28 cellular contexts compared by ENCODE assay signal in the genomic region with DNA sequence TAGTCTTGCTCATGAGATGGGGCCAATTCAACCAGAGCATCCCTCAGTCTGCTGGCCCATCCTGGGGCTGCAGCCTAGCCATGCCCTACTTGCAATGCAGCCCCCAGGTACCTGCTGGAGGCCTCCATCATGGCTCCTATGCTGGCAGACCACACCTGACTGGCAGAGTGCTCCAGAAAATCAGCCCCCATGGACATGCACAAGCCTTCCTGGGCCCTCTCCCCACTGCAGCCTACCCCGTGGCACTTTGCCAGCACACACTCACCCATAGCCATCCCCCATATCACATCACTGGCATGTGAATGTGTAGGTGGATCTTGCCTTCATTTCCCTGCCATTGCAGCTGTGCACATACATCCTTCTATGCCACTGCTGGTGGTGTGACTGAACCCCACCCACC.
"Had no signal": no experiment of that assay in that cellular context is flagged by ENCODE, and none has a peak within 500 bp of the region (broad histone marks: within the 10 kb centered on the region; RNA-seq: fewer than 3 reads in every experiment).

No MANE protein-coding gene starts in this region.

- H3K4me3 ChIP-seq: stomach, suprapubic skin, testis, thoracic aorta, thyroid gland, tibial artery, tibial nerve, transverse colon, upper lobe of left lung, upper lobe of right lung, uterus, vagina had no signal

- H3K27ac Mint-ChIP-seq: stimulated activated effector memory CD8-positive, alpha-beta T cell treated with anti-CD3 and anti-CD28 coated beads, Interleukin-12 subunit alpha, Interleukin-12 subunit beta, amount 100 ng/mL, for 72 hours; stimulated activated memory B cell treated with anti-CD40 and anti-IgM and Interleukin-4, amounts not matched to agents 10 μg/mL and 1 μg/mL and 100 μg/mL, for 72 hours; stimulated activated naive B cell treated with anti-CD40 and anti-IgM and Interleukin-4, amounts not matched to agents 10 μg/mL and 1 μg/mL and 100 μg/mL, for 72 hours; stimulated activated naive CD8-positive, alpha-beta T cell treated with anti-CD3 and anti-CD28 coated beads, Interleukin-15, amount 100 ng/mL, for 72 hours; stimulated activated naive CD8-positive, alpha-beta T cell treated with anti-CD3 and anti-CD28 coated beads, Interleukin-15, Interleukin-2, amounts not matched to agents 100 ng/mL and 50 ng/mL, for 24 hours; type B pancreatic cell had no signal

- H3K27me3 ChIP-seq: stomach, suprapubic skin, testis, thyroid gland, tibial artery, tibial nerve, transverse colon, upper lobe of left lung, upper lobe of right lung, uterus, vagina had no signal

- H3K27me3 Mint-ChIP-seq: stimulated activated memory B cell treated with anti-CD40 and anti-IgM and Interleukin-4, amounts not matched to agents 10 μg/mL and 1 μg/mL and 100 μg/mL, for 72 hours; stimulated activated naive B cell treated with anti-CD40 and anti-IgM and Interleukin-4, amounts not matched to agents 10 μg/mL and 1 μg/mL and 100 μg/mL, for 72 hours; stimulated activated naive CD8-positive, alpha-beta T cell treated with anti-CD3 and anti-CD28 coated beads, Interleukin-15, amount 100 ng/mL, for 72 hours; stimulated activated naive CD8-positive, alpha-beta T cell treated with anti-CD3 and anti-CD28 coated beads, Interleukin-15, Interleukin-2, amounts not matched to agents 100 ng/mL and 50 ng/mL, for 24 hours; type B pancreatic cell had no signal

- H3K27ac ChIP-seq: stomach, suprapubic skin, testis, thoracic aorta, thyroid gland, tibial artery, tibial nerve, transverse colon, upper lobe of left lung, upper lobe of right lung, uterus, vagina had no signal

- H3K4me1 ChIP-seq: stomach, suprapubic skin, testis, thyroid gland, tibial artery, tibial nerve, transverse colon, upper lobe of left lung, upper lobe of right lung, uterus, vagina had no signal

- DNase-seq: stimulated activated CD4-positive, alpha-beta T cell treated with anti-CD3 and anti-CD28 coated beads, Interleukin-2, amount 100 ng/mL, for 48 hours; stimulated activated CD4-positive, alpha-beta T cell treated with anti-CD3 and anti-CD28 coated beads, Interleukin-4, amount 100 ng/mL, for 1 hour; stimulated activated CD4-positive, alpha-beta T cell treated with anti-CD3 and anti-CD28 coated beads, Interleukin-4, amount 100 ng/mL, for 24 hours; stimulated activated CD4-positive, alpha-beta T cell treated with anti-CD3 and anti-CD28 coated beads, Interleukin-4, amount 100 ng/mL, for 4 hours; stimulated activated CD8-positive, alpha-beta memory T cell treated with anti-CD3 and anti-CD28 coated beads, Interleukin-4, amount 100 ng/mL, for 48 hours; stimulated activated naive B cell treated with anti-CD40 and anti-IgM and Interleukin-4, amounts not matched to agents 10 μg/mL and 1 μg/mL and 100 μg/mL, for 72 hours; stimulated activated naive CD4-positive, alpha-beta T cell; stimulated activated naive CD4-positive, alpha-beta T cell treated with Interleukin-2 at 50 U/mL for 16 hours; stimulated activated naive CD8-positive, alpha-beta T cell treated with anti-CD3 and anti-CD28 coated beads, Interleukin-15, amount 100 ng/mL, for 72 hours; stimulated activated naive CD8-positive, alpha-beta T cell treated with anti-CD3 and anti-CD28 coated beads, Interleukin-15, Interleukin-2, amounts not matched to agents 100 U/mL and 50 U/mL, for 24 hours; stomach; substantia nigra; testis; thyroid gland; tibial artery; transverse colon; trophoblast cell; upper lobe of left lung; upper lobe of right lung; uterus had no signal

- H3K36me3 ChIP-seq: stomach, suprapubic skin, thoracic aorta, thyroid gland, tibial artery, tibial nerve, transverse colon, upper lobe of left lung, upper lobe of right lung, uterus, vagina had no signal

- ATAC-seq: stimulated activated effector memory CD8-positive, alpha-beta T cell treated with anti-CD3 and anti-CD28 coated beads, Interleukin-12 subunit alpha, Interleukin-12 subunit beta, amount 100 ng/mL, for 72 hours; stimulated activated memory B cell treated with anti-CD40 and anti-IgM and Interleukin-4, amounts not matched to agents 10 μg/mL and 1 μg/mL and 100 μg/mL, for 72 hours; stimulated activated naive B cell treated with anti-CD40 and anti-IgM and Interleukin-4, amounts not matched to agents 10 μg/mL and 1 μg/mL and 100 μg/mL, for 72 hours; stimulated activated naive CD8-positive, alpha-beta T cell treated with anti-CD3 and anti-CD28 coated beads, Interleukin-15, amount 100 ng/mL, for 72 hours; stimulated activated naive CD8-positive, alpha-beta T cell treated with anti-CD3 and anti-CD28 coated beads, Interleukin-15, Interleukin-2, amounts not matched to agents 100 U/mL and 50 U/mL, for 24 hours; upper lobe of right lung had no signal

- H3K36me3 Mint-ChIP-seq: stimulated activated effector memory CD8-positive, alpha-beta T cell treated with anti-CD3 and anti-CD28 coated beads, Interleukin-12 subunit alpha, Interleukin-12 subunit beta, amount 100 ng/mL, for 72 hours; stimulated activated memory B cell treated with anti-CD40 and anti-IgM and Interleukin-4, amounts not matched to agents 10 μg/mL and 1 μg/mL and 100 μg/mL, for 72 hours; stimulated activated naive B cell treated with anti-CD40 and anti-IgM and Interleukin-4, amounts not matched to agents 10 μg/mL and 1 μg/mL and 100 μg/mL, for 72 hours; type B pancreatic cell had no signal

- H3K9me3 ChIP-seq: stomach, suprapubic skin, testis, thoracic aorta, thyroid gland, tibial artery, tibial nerve, transverse colon, upper lobe of left lung, upper lobe of right lung, uterus, vagina had no signal

- H3K4me1 Mint-ChIP-seq: stimulated activated effector memory CD8-positive, alpha-beta T cell treated with anti-CD3 and anti-CD28 coated beads, Interleukin-12 subunit alpha, Interleukin-12 subunit beta, amount 100 ng/mL, for 72 hours; stimulated activated memory B cell treated with anti-CD40 and anti-IgM and Interleukin-4, amounts not matched to agents 10 μg/mL and 1 μg/mL and 100 μg/mL, for 72 hours; stimulated activated naive B cell treated with anti-CD40 and anti-IgM and Interleukin-4, amounts not matched to agents 10 μg/mL and 1 μg/mL and 100 μg/mL, for 72 hours; stimulated activated naive CD8-positive, alpha-beta T cell treated with anti-CD3 and anti-CD28 coated beads, Interleukin-15, amount 100 ng/mL, for 72 hours had no signal

- H3K9me3 Mint-ChIP-seq: stimulated activated memory B cell treated with anti-CD40 and anti-IgM and Interleukin-4, amounts not matched to agents 10 μg/mL and 1 μg/mL and 100 μg/mL, for 72 hours; type B pancreatic cell had no signal

- H3K4me3 Mint-ChIP-seq: stimulated activated effector memory CD8-positive, alpha-beta T cell treated with anti-CD3 and anti-CD28 coated beads, Interleukin-12 subunit alpha, Interleukin-12 subunit beta, amount 100 ng/mL, for 72 hours; stimulated activated memory B cell treated with anti-CD40 and anti-IgM and Interleukin-4, amounts not matched to agents 10 μg/mL and 1 μg/mL and 100 μg/mL, for 72 hours; stimulated activated naive B cell treated with anti-CD40 and anti-IgM and Interleukin-4, amounts not matched to agents 10 μg/mL and 1 μg/mL and 100 μg/mL, for 72 hours; stimulated activated naive CD8-positive, alpha-beta T cell treated with anti-CD3 and anti-CD28 coated beads, Interleukin-15, amount 100 ng/mL, for 72 hours; stimulated activated naive CD8-positive, alpha-beta T cell treated with anti-CD3 and anti-CD28 coated beads, Interleukin-15, Interleukin-2, amounts not matched to agents 100 ng/mL and 50 ng/mL, for 24 hours; type B pancreatic cell had no signal
